Comparison of ENCODE assay signal across 16 cellular contexts in the genomic region with DNA sequence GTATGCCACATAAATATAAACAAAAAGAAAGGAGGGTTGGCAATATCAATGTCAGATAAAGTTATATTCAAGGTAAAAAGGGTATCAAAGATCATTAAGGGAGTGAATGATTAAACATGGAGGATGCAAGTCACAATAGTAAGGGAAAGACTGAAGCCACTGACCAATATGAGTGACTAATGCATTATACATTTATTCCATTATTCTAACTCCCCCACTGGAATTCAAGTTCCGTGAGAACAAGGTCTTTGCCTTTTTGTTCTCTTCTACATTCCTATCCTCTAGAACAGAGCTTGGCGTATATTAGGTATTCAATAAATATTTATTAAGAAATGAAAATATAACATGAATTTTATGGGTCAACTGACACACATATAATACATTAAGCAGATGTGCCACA. TPM values are rescaled to one million over a fixed set of nuclear protein-coding genes. Genes with fewer than 3 reads are reported as not detected.
DNase-seq lines count a peak whose midpoint lies in the region; ATAC-seq and TF ChIP-seq lines count a peak whose summit lies in the region.
"Had no signal": no experiment of that assay in that cellular context is flagged by ENCODE, and none has a peak within 500 bp of the region (broad histone marks: within the 10 kb centered on the region; RNA-seq: fewer than 3 reads in every experiment).

No MANE protein-coding gene starts in this region.

- H3K27me3 Mint-ChIP-seq in endodermal cell (ENCODE audit: insufficient read depth): no peaks in the 10 kb centered on the region
- no peaks in the 10 kb centered on the region for H3K27me3 Mint-ChIP-seq in naive thymus-derived CD8-positive, alpha-beta T cell
- H3K27me3 Mint-ChIP-seq: central memory CD8-positive, alpha-beta T cell had no signal

- H3K9me3 ChIP-seq in fibroblast of lung (ENCODE audit: control insufficient read depth, insufficient read depth, low read depth, low read length) (no peaks in the 10 kb centered on the region), endodermal cell (ENCODE audit: control insufficient read depth, low read length) (no peaks in the 10 kb centered on the region)
- H3K9me3 ChIP-seq: gastroesophageal sphincter had no signal

- no peak overlapping the region for H3K4me3 ChIP-seq in fibroblast of lung (replicated peaks in 1 of 4; ENCODE audit: control extremely low read depth in 1 of 4, insufficient read depth in 1 of 4, low read depth in 3 of 4, low read length in 4 of 4)
- H3K4me3 ChIP-seq in retinal pigment epithelial cell (ENCODE audit: low read length): no peak overlapping the region
- no peak overlapping the region for H3K4me3 ChIP-seq in endodermal cell (ENCODE audit: low read length)
- H3K4me3 ChIP-seq: gastroesophageal sphincter had no signal

- no peaks in the 10 kb centered on the region for H4K20me1 ChIP-seq in fibroblast of lung (ENCODE audit: control insufficient read depth, extremely low read depth, insufficient read depth, low read length)

- no peaks in the 10 kb centered on the region for H3K4me1 Mint-ChIP-seq in endodermal cell
- peaks cover 2 to 11% (median 6%) of the 10 kb centered on the region in 4 donors for H3K4me1 Mint-ChIP-seq in naive thymus-derived CD8-positive, alpha-beta T cell

- no peaks in the 10 kb centered on the region for H3K36me3 ChIP-seq in fibroblast of lung (ENCODE audit: control insufficient read depth, insufficient read depth, low read length)
- peaks cover 15% of the 10 kb centered on the region for H3K36me3 ChIP-seq in endodermal cell (ENCODE audit: control insufficient read depth, insufficient read depth, low read length)

- H3K9ac ChIP-seq in fibroblast of lung (ENCODE audit: insufficient read depth, low read length) (no peak overlapping the region), endodermal cell (ENCODE audit: extremely low read depth, low read length, poor library complexity, severe bottlenecking) (no peak overlapping the region)

- no peaks in the 10 kb centered on the region for H3K4me1 ChIP-seq in fibroblast of lung (ENCODE audit: control insufficient read depth, extremely low read depth, insufficient read depth, low read length)
- no peaks in the 10 kb centered on the region for H3K4me1 ChIP-seq in endodermal cell (ENCODE audit: control insufficient read depth, insufficient read depth, low read length)

- H3K4me3 Mint-ChIP-seq in endodermal cell: no peak overlapping the region
- no peak overlapping the region for H3K4me3 Mint-ChIP-seq in naive thymus-derived CD8-positive, alpha-beta T cell
- H3K4me3 Mint-ChIP-seq: central memory CD8-positive, alpha-beta T cell had no signal

- H3K27me3 ChIP-seq in fibroblast of lung (ENCODE audit: control insufficient read depth, insufficient read depth, low read length): no peaks in the 10 kb centered on the region
- H3K27me3 ChIP-seq in endodermal cell (ENCODE audit: control insufficient read depth, insufficient read depth, low read length, poor library complexity, severe bottlenecking): no peaks in the 10 kb centered on the region
- H3K27me3 ChIP-seq: gastroesophageal sphincter had no signal

- H3K36me3 Mint-ChIP-seq in endodermal cell (ENCODE audit: low read depth): peaks cover 11% of the 10 kb centered on the region
- H3K36me3 Mint-ChIP-seq in naive thymus-derived CD8-positive, alpha-beta T cell: peaks cover 5 to 54% (median 20%) of the 10 kb centered on the region in 3 donors

- H3K4me2 ChIP-seq in fibroblast of lung (ENCODE audit: extremely low read depth, insufficient read depth, low read length): no peak overlapping the region

- peak; percentile 42 for DNase-seq in GM03348 (ENCODE audit: low spot score)
- peak; percentile 33 to 93 for DNase-seq in fibroblast of lung (ENCODE audit: low read depth in 2 of 2)
- DNase-seq in retinal pigment epithelial cell (ENCODE audit: low read depth): peak; percentile 36
- no peak for DNase-seq in GDM1 (lab: John Stamatoyannopoulos, UW)
- DNase-seq in SHP77 treated with DMSO at 0.1 percent for 48 hours (lab: John Stamatoyannopoulos, UW): no peak
- DNase-seq in endodermal cell: no peak
- no peak for DNase-seq in naive thymus-derived CD8-positive, alpha-beta T cell
- DNase-seq: activated CD4-positive, alpha-beta T cell treated with anti-CD3 and anti-CD28 coated beads, Interleukin-2, amount 50 U/mL, for 4 hours; activated effector memory CD4-positive, alpha-beta T cell treated with anti-CD3 and anti-CD28 coated beads, Interleukin-2, amount 50 U/mL, for 16 hours; kidney; MV-4-11; T-helper 2 cell had no signal

- H3K27ac ChIP-seq in fibroblast of lung (ENCODE audit: insufficient read depth, low read length) (no peak overlapping the region), endodermal cell (ENCODE audit: low read depth, low read length) (no peak overlapping the region)
- H3K27ac ChIP-seq: gastroesophageal sphincter, HL-60 had no signal

- TF ChIP-seq CTCF in fibroblast of lung (conservative IDR thresholded peaks at IDR 0.05 in 1 of 2, IDR thresholded peaks at IDR 0.05 in 1 of 2; ENCODE audit: low read depth in 1 of 2, low read length in 2 of 2) (no peak), retinal pigment epithelial cell (conservative IDR thresholded peaks at IDR 0.05; ENCODE audit: low read depth, low read length) (no peak), endodermal cell (conservative IDR thresholded peaks at IDR 0.05) (no peak)

- no peak overlapping the region for H2AFZ ChIP-seq in fibroblast of lung (ENCODE audit: low read length)

- POLR2A ChIA-PET in naive thymus-derived CD8-positive, alpha-beta T cell (lab: Charles Lee): interaction anchor here (0.5 kb wide), 1 partner anchor 528 kb away, joined by 4 read pairs; no protein-coding TSS in a partner anchor

- peak; percentile 39; the same call in 1 of the 3 replicates for ATAC-seq in SK-N-SH treated with all-trans-retinoic acid at 6 μM for 48 hours
- ATAC-seq in naive thymus-derived CD8-positive, alpha-beta T cell: no peak
- ATAC-seq: gastroesophageal sphincter had no signal

- H3K79me2 ChIP-seq in fibroblast of lung (ENCODE audit: control insufficient read depth, insufficient read depth, low read length): peaks cover 26% of the 10 kb centered on the region

- H3K9me3 Mint-ChIP-seq in endodermal cell: no peaks in the 10 kb centered on the region
- H3K9me3 Mint-ChIP-seq in naive thymus-derived CD8-positive, alpha-beta T cell: no peaks in the 10 kb centered on the region
- H3K9me3 Mint-ChIP-seq: central memory CD8-positive, alpha-beta T cell had no signal

- H3K27ac Mint-ChIP-seq in endodermal cell: no peak overlapping the region
- H3K27ac Mint-ChIP-seq in naive thymus-derived CD8-positive, alpha-beta T cell: no peak overlapping the region

- 100% methylated on average over 1 of the region's 2 CpGs; no CpG with 5 or more reads in 1 of the 2 experiments for WGBS in endodermal cell (ENCODE audit: insufficient coverage in 1 of 2, insufficient read length in 1 of 2), 2 experiments

TF ChIP-seq in SK-N-SH treated with all-trans-retinoic acid at 6 μM for 48 hours, 23 proteins besides CTCF, POLR2A, EP300 and RAD21 (continues in another document):
- TF ChIP-seq TCF4 (CRISPR knock-in tag; IDR thresholded peaks at IDR 0.05; ENCODE audit: borderline replicate concordance) (no peak), ESRRG (CRISPR knock-in tag; IDR thresholded peaks at IDR 0.05) (no peak), ZNF70 (CRISPR knock-in tag; IDR thresholded peaks at IDR 0.05) (no peak), RARB (CRISPR knock-in tag; IDR thresholded peaks at IDR 0.05) (no peak), ARNTL (CRISPR knock-in tag; IDR thresholded peaks at IDR 0.05; ENCODE audit: borderline replicate concordance, low read depth) (no peak), TOX (CRISPR knock-in tag; IDR thresholded peaks at IDR 0.05; ENCODE audit: borderline replicate concordance) (no peak), ZFP3 (CRISPR knock-in tag; IDR thresholded peaks at IDR 0.05) (no peak), OSR1 (CRISPR knock-in tag; IDR thresholded peaks at IDR 0.05) (no peak), SNAI2 (CRISPR knock-in tag; IDR thresholded peaks at IDR 0.05) (no peak), GLIS3 (CRISPR knock-in tag; IDR thresholded peaks at IDR 0.05) (no peak), PPARA (CRISPR knock-in tag; IDR thresholded peaks at IDR 0.05; ENCODE audit: borderline replicate concordance) (no peak), CSDC2 (CRISPR knock-in tag; IDR thresholded peaks at IDR 0.05) (no peak), ZFP30 (CRISPR knock-in tag; IDR thresholded peaks at IDR 0.05) (no peak), ISL1 (CRISPR knock-in tag; IDR thresholded peaks at IDR 0.05) (no peak), BACH2 (CRISPR knock-in tag; IDR thresholded peaks at IDR 0.05; ENCODE audit: borderline replicate concordance) (no peak)
- TF ChIP-seq, protein P1, sequence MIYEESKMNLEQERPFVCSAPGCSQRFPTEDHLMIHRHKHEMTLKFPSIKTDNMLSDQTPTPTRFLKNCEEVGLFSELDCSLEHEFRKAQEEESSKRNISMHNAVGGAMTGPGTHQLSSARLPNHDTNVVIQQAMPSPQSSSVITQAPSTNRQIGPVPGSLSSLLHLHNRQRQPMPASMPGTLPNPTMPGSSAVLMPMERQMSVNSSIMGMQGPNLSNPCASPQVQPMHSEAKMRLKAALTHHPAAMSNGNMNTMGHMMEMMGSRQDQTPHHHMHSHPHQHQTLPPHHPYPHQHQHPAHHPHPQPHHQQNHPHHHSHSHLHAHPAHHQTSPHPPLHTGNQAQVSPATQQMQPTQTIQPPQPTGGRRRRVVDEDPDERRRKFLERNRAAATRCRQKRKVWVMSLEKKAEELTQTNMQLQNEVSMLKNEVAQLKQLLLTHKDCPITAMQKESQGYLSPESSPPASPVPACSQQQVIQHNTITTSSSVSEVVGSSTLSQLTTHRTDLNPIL (CRISPR knock-in tag; IDR thresholded peaks at IDR 0.05; ENCODE audit: low read depth): no peak

RNA-seq across cellular contexts. Expression of a gene that starts 30.7 kb away (rescaled TPM):
- total RNA-seq in fibroblast of lung (40.6 and 41.1 TPM in 2 replicates), endodermal cell (10 to 100 TPM; 45.0 to 60.3 TPM)
- 26.3 and 39.4 TPM in 2 replicates for polyA plus RNA-seq in fibroblast of lung
- 22.2 and 32.0 TPM in 2 replicates for polyA plus RNA-seq in fibroblast of lung (2012)
- 3.5 and 3.8 TPM in 2 replicates for polyA minus RNA-seq in fibroblast of lung (ENCODE audit: low replicate concordance)
- 39.7 TPM for polyA plus RNA-seq in endodermal cell (2013, experiment 1 of 2)
- polyA plus RNA-seq in endodermal cell (2013, experiment 2 of 2): 35.0 TPM
- 10 to 100 TPM; 51.1 to 55.5 TPM for total RNA-seq in naive thymus-derived CD8-positive, alpha-beta T cell
- polyA plus RNA-seq in naive thymus-derived CD8-positive, alpha-beta T cell: 10 to 100 TPM; 12.1 to 20.4 (median 17.2) TPM

RNA-seq across cellular contexts. Expression of a gene that starts 58.3 kb away (rescaled TPM):
- total RNA-seq in fibroblast of lung (6.9 and 16.2 TPM in 2 replicates), endodermal cell (1 to 10 TPM in 1 of 2 donors, under 1 TPM in 1; 0.88 to 1.7 TPM)
- 14.3 and 14.9 TPM in 2 replicates for polyA plus RNA-seq in fibroblast of lung
- 8.8 and 10.0 TPM in 2 replicates for polyA plus RNA-seq in fibroblast of lung (2012)
- 1.5 and 29.3 TPM in 2 replicates for polyA minus RNA-seq in fibroblast of lung (ENCODE audit: low replicate concordance)
- 7.0 TPM for polyA plus RNA-seq in endodermal cell (2013, experiment 1 of 2)
- polyA plus RNA-seq in endodermal cell (2013, experiment 2 of 2): 5.9 TPM
- 1 to 10 TPM; 3.1 to 3.6 TPM for total RNA-seq in naive thymus-derived CD8-positive, alpha-beta T cell
- 1 to 10 TPM; 3.9 to 7.1 (median 5.2) TPM for polyA plus RNA-seq in naive thymus-derived CD8-positive, alpha-beta T cell

Comparison
In these comparisons a context has a peak if more than half of its experiments do, and no peak if none do; other contexts are left out.
1. DNase-seq: peak in GM03348 (single experiment), fibroblast of lung (2 of 2) and retinal pigment epithelial cell (single experiment); none in GDM1 (single experiment), SHP77 treated with DMSO at 0.1 percent for 48 hours (single experiment), endodermal cell (single experiment) and naive thymus-derived CD8-positive, alpha-beta T cell (0 of 10).